ENCODE assay signal across 21 cellular contexts in genomic region chr13:45401306-45401705, GRCh38. TPM values are rescaled to one million over a fixed set of nuclear protein-coding genes. Genes with fewer than 3 reads are reported as not detected.
A peak's percentile ranks its signal among the peaks of the same experiment; 100 is the strongest.
DNase-seq lines count a peak whose midpoint lies in the region; ATAC-seq and TF ChIP-seq lines count a peak whose summit lies in the region.
"Had no signal": no experiment of that assay in that cellular context is flagged by ENCODE, and none has a peak within 500 bp of the region (broad histone marks: within the 10 kb centered on the region; RNA-seq: fewer than 3 reads in every experiment).

No MANE protein-coding gene starts in this region.

- H3K4me3 Mint-ChIP-seq in activated CD8-positive, alpha-beta memory T cell treated with anti-CD3 and anti-CD28 coated beads, Interleukin-2, amount 10 ng/mL, durations not matched to agents 7 days and 5 days: peak overlapping the region; percentile 28
- H3K4me3 Mint-ChIP-seq in CD8-positive, alpha-beta T cell: no peak overlapping the region
- H3K4me3 Mint-ChIP-seq in activated T-helper 1 cell treated with anti-CD3 and anti-CD28 coated beads, Interleukin-12 subunit alpha, Interleukin-12 subunit beta, Interleukin-2, Interleukin-4 antibody, amounts not matched to agents 30 ng/mL and 10 ng/mL and 1 ng/mL, durations not matched to agents 14 hours and 24 hours and 36 hours: no peak overlapping the region
- H3K4me3 Mint-ChIP-seq in natural killer cell treated with Interleukin-12 subunit alpha and Interleukin-12 subunit beta and Interleukin-15 and Interleukin-18, amount 100 ng/mL, for 72 hours: peak overlapping the region; percentile 57
- H3K4me3 Mint-ChIP-seq: GM23338 had no signal

- no peaks in the 10 kb centered on the region for H3K9me3 ChIP-seq in CD8-positive, alpha-beta T cell (ENCODE audit: low read length)
- H3K9me3 ChIP-seq: adrenal gland, BLaER1, esophagus muscularis mucosa had no signal

- no peaks in the 10 kb centered on the region for H3K27me3 Mint-ChIP-seq in activated CD8-positive, alpha-beta memory T cell treated with anti-CD3 and anti-CD28 coated beads, Interleukin-2, amount 10 ng/mL, durations not matched to agents 7 days and 5 days
- no peaks in the 10 kb centered on the region for H3K27me3 Mint-ChIP-seq in CD8-positive, alpha-beta T cell (ENCODE audit: low read depth)
- no peaks in the 10 kb centered on the region for H3K27me3 Mint-ChIP-seq in activated T-helper 1 cell treated with anti-CD3 and anti-CD28 coated beads, Interleukin-12 subunit alpha, Interleukin-12 subunit beta, Interleukin-2, Interleukin-4 antibody, amounts not matched to agents 30 ng/mL and 10 ng/mL and 1 ng/mL, durations not matched to agents 14 hours and 24 hours and 36 hours (ENCODE audit: insufficient read depth)
- H3K27me3 Mint-ChIP-seq in natural killer cell treated with Interleukin-12 subunit alpha and Interleukin-12 subunit beta and Interleukin-15 and Interleukin-18, amount 100 ng/mL, for 72 hours: no peaks in the 10 kb centered on the region

- no peak overlapping the region for H3K27ac ChIP-seq in CD8-positive, alpha-beta T cell (ENCODE audit: low read depth, low read length)
- H3K27ac ChIP-seq: adrenal gland, BLaER1, brain microvascular endothelial cell, esophagus muscularis mucosa had no signal

- H3K27me3 ChIP-seq in CD8-positive, alpha-beta T cell (ENCODE audit: insufficient read depth, low read length): no peaks in the 10 kb centered on the region
- H3K27me3 ChIP-seq: adrenal gland, BLaER1, brain microvascular endothelial cell, esophagus muscularis mucosa had no signal

- ATAC-seq in activated CD8-positive, alpha-beta memory T cell treated with anti-CD3 and anti-CD28 coated beads, Interleukin-2, amount 10 ng/mL, durations not matched to agents 7 days and 5 days: peak; percentile 52
- no peak for ATAC-seq in CD8-positive, alpha-beta T cell
- ATAC-seq in natural killer cell treated with Interleukin-12 subunit alpha and Interleukin-12 subunit beta and Interleukin-15 and Interleukin-18, amount 100 ng/mL, for 72 hours: peak; percentile 78 to 88
- no peak for ATAC-seq in GM18861 (IDR thresholded peaks at IDR 0.05; ENCODE audit: unreplicated experiment)
- ATAC-seq: GM23338 had no signal

- H3K27ac Mint-ChIP-seq in activated CD8-positive, alpha-beta memory T cell treated with anti-CD3 and anti-CD28 coated beads, Interleukin-2, amount 10 ng/mL, durations not matched to agents 7 days and 5 days: peak overlapping the region; percentile 92
- H3K27ac Mint-ChIP-seq in CD8-positive, alpha-beta T cell: peak overlapping the region; percentile 74
- peak overlapping the region; percentile 22 for H3K27ac Mint-ChIP-seq in activated T-helper 1 cell treated with anti-CD3 and anti-CD28 coated beads, Interleukin-12 subunit alpha, Interleukin-12 subunit beta, Interleukin-2, Interleukin-4 antibody, amounts not matched to agents 30 ng/mL and 10 ng/mL and 1 ng/mL, durations not matched to agents 14 hours and 24 hours and 36 hours
- H3K27ac Mint-ChIP-seq in natural killer cell treated with Interleukin-12 subunit alpha and Interleukin-12 subunit beta and Interleukin-15 and Interleukin-18, amount 100 ng/mL, for 72 hours: peak overlapping the region; percentile 70 to 87
- H3K27ac Mint-ChIP-seq: GM23338 had no signal

- H3K4me3 ChIP-seq in CD8-positive, alpha-beta T cell (ENCODE audit: low read depth, low read length): no peak overlapping the region
- H3K4me3 ChIP-seq: adrenal gland, BLaER1, esophagus muscularis mucosa, GM23338 had no signal

- peaks cover 21% of the 10 kb centered on the region for H3K4me1 ChIP-seq in CD8-positive, alpha-beta T cell (ENCODE audit: insufficient read depth, low read length)

- no peak for TF ChIP-seq CTCF in CD8-positive, alpha-beta T cell (IDR thresholded peaks at IDR 0.05)

- CTCF ChIA-PET in activated CD8-positive, alpha-beta memory T cell treated with anti-CD3 and anti-CD28 coated beads, Interleukin-2, amount 10 ng/mL, durations not matched to agents 7 days and 5 days (lab: Charles Lee): interaction anchor here (1.1 to 3.1 kb wide), 2 partner anchors 10 to 16 kb away, joined by 3 to 12 read pairs; no protein-coding TSS in a partner anchor
- CTCF ChIA-PET in CD8-positive, alpha-beta T cell (lab: Charles Lee): interaction anchor here (3.3 kb wide), 1 partner anchor 30 kb away, joined by 16 read pairs; no protein-coding TSS in a partner anchor

- no peaks in the 10 kb centered on the region for H3K9me3 Mint-ChIP-seq in activated CD8-positive, alpha-beta memory T cell treated with anti-CD3 and anti-CD28 coated beads, Interleukin-2, amount 10 ng/mL, durations not matched to agents 7 days and 5 days (ENCODE audit: low read depth)
- H3K9me3 Mint-ChIP-seq in CD8-positive, alpha-beta T cell: no peaks in the 10 kb centered on the region
- H3K9me3 Mint-ChIP-seq in activated T-helper 1 cell treated with anti-CD3 and anti-CD28 coated beads, Interleukin-12 subunit alpha, Interleukin-12 subunit beta, Interleukin-2, Interleukin-4 antibody, amounts not matched to agents 30 ng/mL and 10 ng/mL and 1 ng/mL, durations not matched to agents 14 hours and 24 hours and 36 hours: no peaks in the 10 kb centered on the region
- H3K9me3 Mint-ChIP-seq in natural killer cell treated with Interleukin-12 subunit alpha and Interleukin-12 subunit beta and Interleukin-15 and Interleukin-18, amount 100 ng/mL, for 72 hours: no peaks in the 10 kb centered on the region
- H3K9me3 Mint-ChIP-seq: GM23338 had no signal

- intact Hi-C loops in CD8-positive, alpha-beta T cell (cut with DNase I, micrococcal nuclease): no loop called here
- intact Hi-C loops in activated T-helper 1 cell treated with anti-CD3 and anti-CD28 coated beads, Interleukin-12 subunit alpha, Interleukin-12 subunit beta, Interleukin-2, Interleukin-4 antibody, amounts not matched to agents 30 ng/mL and 10 ng/mL and 1 ng/mL, durations not matched to agents 14 hours and 24 hours and 36 hours (cut with micrococcal nuclease): no loop called here

- POLR2A ChIA-PET in CD8-positive, alpha-beta T cell (lab: Charles Lee): no interaction called here

- peaks cover 54% of the 10 kb centered on the region for H3K4me1 Mint-ChIP-seq in activated CD8-positive, alpha-beta memory T cell treated with anti-CD3 and anti-CD28 coated beads, Interleukin-2, amount 10 ng/mL, durations not matched to agents 7 days and 5 days
- peaks cover 30% of the 10 kb centered on the region for H3K4me1 Mint-ChIP-seq in CD8-positive, alpha-beta T cell (ENCODE audit: low read depth)
- H3K4me1 Mint-ChIP-seq in activated T-helper 1 cell treated with anti-CD3 and anti-CD28 coated beads, Interleukin-12 subunit alpha, Interleukin-12 subunit beta, Interleukin-2, Interleukin-4 antibody, amounts not matched to agents 30 ng/mL and 10 ng/mL and 1 ng/mL, durations not matched to agents 14 hours and 24 hours and 36 hours (ENCODE audit: low read depth): peaks cover 42% of the 10 kb centered on the region
- peaks cover 20 to 30% of the 10 kb centered on the region in 2 donors for H3K4me1 Mint-ChIP-seq in natural killer cell treated with Interleukin-12 subunit alpha and Interleukin-12 subunit beta and Interleukin-15 and Interleukin-18, amount 100 ng/mL, for 72 hours (ENCODE audit: low read depth in 2 of 2)
- H3K4me1 Mint-ChIP-seq: GM23338 had no signal

- peaks cover 61% of the 10 kb centered on the region for H3K36me3 Mint-ChIP-seq in activated CD8-positive, alpha-beta memory T cell treated with anti-CD3 and anti-CD28 coated beads, Interleukin-2, amount 10 ng/mL, durations not matched to agents 7 days and 5 days
- H3K36me3 Mint-ChIP-seq in CD8-positive, alpha-beta T cell: peaks cover 73% of the 10 kb centered on the region
- H3K36me3 Mint-ChIP-seq in activated T-helper 1 cell treated with anti-CD3 and anti-CD28 coated beads, Interleukin-12 subunit alpha, Interleukin-12 subunit beta, Interleukin-2, Interleukin-4 antibody, amounts not matched to agents 30 ng/mL and 10 ng/mL and 1 ng/mL, durations not matched to agents 14 hours and 24 hours and 36 hours (ENCODE audit: low read depth): peaks cover 46% of the 10 kb centered on the region
- peaks cover 29% of the 10 kb centered on the region for H3K36me3 Mint-ChIP-seq in natural killer cell treated with Interleukin-12 subunit alpha and Interleukin-12 subunit beta and Interleukin-15 and Interleukin-18, amount 100 ng/mL, for 72 hours

- peaks cover 30% of the 10 kb centered on the region for H3K36me3 ChIP-seq in CD8-positive, alpha-beta T cell (ENCODE audit: insufficient read depth, low read length)

- no peak for DNase-seq in activated CD8-positive, alpha-beta memory T cell treated with anti-CD3 and anti-CD28 coated beads, Interleukin-2, amount 10 ng/mL, durations not matched to agents 7 days and 5 days
- no peak for DNase-seq in activated CD8-positive, alpha-beta memory T cell treated with anti-CD3 and anti-CD28 coated beads, Interleukin-2, amount 50 U/mL, for 4 hours
- no peak for DNase-seq in CD8-positive, alpha-beta T cell
- no peak for DNase-seq in activated T-helper 1 cell treated with anti-CD3 and anti-CD28 coated beads, Interleukin-12 subunit alpha, Interleukin-12 subunit beta, Interleukin-2, Interleukin-4 antibody, amounts not matched to agents 30 ng/mL and 10 ng/mL and 1 ng/mL, durations not matched to agents 14 hours and 24 hours and 36 hours (ENCODE audit: low spot score)
- no peak for DNase-seq in natural killer cell treated with Interleukin-12 subunit alpha and Interleukin-12 subunit beta and Interleukin-15 and Interleukin-18, amount 100 ng/mL, for 72 hours (ENCODE audit: low spot score)
- no peak for DNase-seq in NCI-H524 (lab: John Stamatoyannopoulos, UW)
- no peak for DNase-seq in NCI-H345 (lab: John Stamatoyannopoulos, UW)
- DNase-seq: activated T-cell treated with anti-CD3 and anti-CD28 coated beads, Interleukin-2, amount 50 U/mL, for 48 hours; adrenal gland; brain microvascular endothelial cell; effector memory CD4-positive, alpha-beta T cell; Kasumi-1; kidney; mesendoderm; NCI-H2029; NCI-H2227 treated with DMSO at 0.1 percent for 48 hours; NCI-H82 had no signal

RNA-seq across cellular contexts. Expression of gene SLC25A30, which starts 16.9 kb away (rescaled TPM):
- 10 to 100 TPM; 23.5 to 28.4 TPM for total RNA-seq in activated CD8-positive, alpha-beta memory T cell treated with anti-CD3 and anti-CD28 coated beads, Interleukin-2, amount 10 ng/mL, durations not matched to agents 7 days and 5 days
- 10 to 100 TPM; 37.7 to 40.5 TPM for total RNA-seq in CD8-positive, alpha-beta T cell
- 16.0 and 16.3 TPM in 2 replicates for total RNA-seq in activated T-helper 1 cell treated with anti-CD3 and anti-CD28 coated beads, Interleukin-12 subunit alpha, Interleukin-12 subunit beta, Interleukin-2, Interleukin-4 antibody, amounts not matched to agents 30 ng/mL and 10 ng/mL and 1 ng/mL, durations not matched to agents 14 hours and 24 hours and 36 hours
- total RNA-seq in natural killer cell treated with Interleukin-12 subunit alpha and Interleukin-12 subunit beta and Interleukin-15 and Interleukin-18, amount 100 ng/mL, for 72 hours: 10 to 100 TPM; 28.3 to 38.8 TPM

Comparison
In these comparisons a context has a peak if more than half of its experiments do, and no peak if none do; other contexts are left out.
1. ATAC-seq: peak in activated CD8-positive, alpha-beta memory T cell treated with anti-CD3 and anti-CD28 coated beads, Interleukin-2, amount 10 ng/mL, durations not matched to agents 7 days and 5 days (single experiment) and natural killer cell treated with Interleukin-12 subunit alpha and Interleukin-12 subunit beta and Interleukin-15 and Interleukin-18, amount 100 ng/mL, for 72 hours (2 of 2); none in CD8-positive, alpha-beta T cell (single experiment) and GM18861 (single experiment).
2. H3K27ac Mint-ChIP-seq: peak in every context shown above with its lines; median percentile 92 in activated CD8-positive, alpha-beta memory T cell treated with anti-CD3 and anti-CD28 coated beads, Interleukin-2, amount 10 ng/mL, durations not matched to agents 7 days and 5 days; 78 in natural killer cell treated with Interleukin-12 subunit alpha and Interleukin-12 subunit beta and Interleukin-15 and Interleukin-18, amount 100 ng/mL, for 72 hours; 74 in CD8-positive, alpha-beta T cell; 22 in activated T-helper 1 cell treated with anti-CD3 and anti-CD28 coated beads, Interleukin-12 subunit alpha, Interleukin-12 subunit beta, Interleukin-2, Interleukin-4 antibody, amounts not matched to agents 30 ng/mL and 10 ng/mL and 1 ng/mL, durations not matched to agents 14 hours and 24 hours and 36 hours.
3. H3K4me3 Mint-ChIP-seq: peak in activated CD8-positive, alpha-beta memory T cell treated with anti-CD3 and anti-CD28 coated beads, Interleukin-2, amount 10 ng/mL, durations not matched to agents 7 days and 5 days (single experiment) and natural killer cell treated with Interleukin-12 subunit alpha and Interleukin-12 subunit beta and Interleukin-15 and Interleukin-18, amount 100 ng/mL, for 72 hours (single experiment); none in CD8-positive, alpha-beta T cell (single experiment) and activated T-helper 1 cell treated with anti-CD3 and anti-CD28 coated beads, Interleukin-12 subunit alpha, Interleukin-12 subunit beta, Interleukin-2, Interleukin-4 antibody, amounts not matched to agents 30 ng/mL and 10 ng/mL and 1 ng/mL, durations not matched to agents 14 hours and 24 hours and 36 hours (single experiment).